ENCODE assay signal across 9 cellular contexts in the genomic region with DNA sequence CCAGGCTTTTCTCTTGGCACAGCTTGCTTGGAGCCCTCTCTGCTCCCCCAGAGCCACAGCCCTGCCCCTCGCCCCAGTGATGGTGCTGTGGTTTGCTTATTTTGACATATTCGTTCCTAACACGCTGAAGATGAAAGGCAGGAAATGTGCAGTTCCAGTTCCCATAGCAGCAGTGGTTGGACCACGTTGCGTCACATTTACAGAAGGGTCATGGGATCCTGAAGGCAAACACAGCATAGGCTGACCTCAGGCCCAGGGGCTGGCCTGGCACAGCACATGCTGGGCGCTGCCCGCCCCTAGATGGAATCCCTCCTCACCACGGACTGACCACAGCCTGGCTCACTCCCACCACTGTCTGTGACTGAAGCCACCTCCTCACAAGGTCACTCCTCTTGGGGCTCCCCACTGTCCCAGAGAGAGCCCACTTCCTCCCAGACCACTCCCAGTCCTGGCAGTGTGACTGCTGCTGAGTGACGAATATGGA. TPM values are rescaled to one million over a fixed set of nuclear protein-coding genes. Genes with fewer than 3 reads are reported as not detected.
DNase-seq lines count a peak whose midpoint lies in the region; ATAC-seq, FAIRE-seq and TF ChIP-seq lines count a peak whose summit lies in the region.
"Had no signal": no experiment of that assay in that cellular context is flagged by ENCODE, and none has a peak within 500 bp of the region (broad histone marks: within the 10 kb centered on the region; RNA-seq: fewer than 3 reads in every experiment).

No MANE protein-coding gene starts in this region.

- no peaks in the 10 kb centered on the region for H3K36me3 Mint-ChIP-seq in T-cell
- no peaks in the 10 kb centered on the region for H3K36me3 Mint-ChIP-seq in activated naive CD8-positive, alpha-beta T cell treated with anti-CD3 and anti-CD28 coated beads, Interleukin-2, amount 50 U/mL, for 24 hours (ENCODE audit: low read depth)

- no peaks in the 10 kb centered on the region for H3K9me3 Mint-ChIP-seq in T-cell
- H3K9me3 Mint-ChIP-seq in activated naive CD8-positive, alpha-beta T cell treated with anti-CD3 and anti-CD28 coated beads, Interleukin-2, amount 50 U/mL, for 24 hours = no peaks in the 10 kb centered on the region

- no peak overlapping the region for H3K4me3 ChIP-seq in AG09309 (ENCODE audit: control insufficient read depth, low read depth, low read length)

- DNase-seq in AG09309 (ENCODE audit: low read depth) (peak; percentile 98), T-cell (peak; percentile 55 to 94 (median 82)), kidney tubule cell (ENCODE audit: low spot score) (peak; percentile 65), frontal cortex (ENCODE audit: low spot score in 2 of 2) (no peak), NK-92 (lab: John Stamatoyannopoulos, UW; ENCODE audit: unreplicated experiment) (no peak)
- peak; percentile 77 for DNase-seq in activated naive CD8-positive, alpha-beta T cell treated with anti-CD3 and anti-CD28 coated beads, Interleukin-2, amount 50 U/mL, for 24 hours
- DNase-seq in stimulated activated CD8-positive, alpha-beta memory T cell treated with anti-CD3 and anti-CD28 coated beads, Interleukin-15, amount 100 ng/mL, for 1 hour (ENCODE audit: low read depth) = peak; percentile 37

- peak; percentile 72 for ATAC-seq in HG02678 (IDR thresholded peaks at IDR 0.05; ENCODE audit: unreplicated experiment)
- ATAC-seq in T-cell (replicated peaks in 1 of 4) = peak; percentile 89 to 93 (median 91)
- peak; percentile 93 for ATAC-seq in activated naive CD8-positive, alpha-beta T cell treated with anti-CD3 and anti-CD28 coated beads, Interleukin-2, amount 50 U/mL, for 24 hours

- peaks cover 52 to 59% (median 59%) of the 10 kb centered on the region in 3 donors for H3K4me1 Mint-ChIP-seq in T-cell
- H3K4me1 Mint-ChIP-seq in activated naive CD8-positive, alpha-beta T cell treated with anti-CD3 and anti-CD28 coated beads, Interleukin-2, amount 50 U/mL, for 24 hours = peaks cover 55% of the 10 kb centered on the region

- H3K4me3 Mint-ChIP-seq in T-cell = peak overlapping the region; percentile 44 to 69 (median 54)
- H3K4me3 Mint-ChIP-seq in activated naive CD8-positive, alpha-beta T cell treated with anti-CD3 and anti-CD28 coated beads, Interleukin-2, amount 50 U/mL, for 24 hours = peak overlapping the region; percentile 32

- peak overlapping the region; percentile 67 to 93 for H3K27ac Mint-ChIP-seq in T-cell
- peak overlapping the region; percentile 91 for H3K27ac Mint-ChIP-seq in activated naive CD8-positive, alpha-beta T cell treated with anti-CD3 and anti-CD28 coated beads, Interleukin-2, amount 50 U/mL, for 24 hours

- no peak for FAIRE-seq in frontal cortex (lab: Jason Lieb, UNC)
- FAIRE-seq: G401.6 had no signal

- no peaks in the 10 kb centered on the region for H3K27me3 Mint-ChIP-seq in T-cell
- no peaks in the 10 kb centered on the region for H3K27me3 Mint-ChIP-seq in activated naive CD8-positive, alpha-beta T cell treated with anti-CD3 and anti-CD28 coated beads, Interleukin-2, amount 50 U/mL, for 24 hours

- TF ChIP-seq CTCF in AG09309 (IDR thresholded peaks at IDR 0.05; ENCODE audit: control insufficient read depth, insufficient read depth, low read depth, low read length, missing control alignments) = no peak

- CTCF ChIA-PET in T-cell (lab: Charles Lee) = no interaction called here

- POLR2A ChIA-PET in T-cell (lab: Charles Lee) = interaction anchor here in 1 of 2 donors (0.5 kb wide), 1 partner anchor 96 kb away, joined by 3 read pairs; no protein-coding TSS in a partner anchor

RNA-seq across cellular contexts. Expression of a gene that starts 14.2 kb away (rescaled TPM):
- total RNA-seq in T-cell (under 1 TPM in 1 of 5 donors, not detected in 4; 0.23 TPM), frontal cortex (not detected)

Comparison
In these comparisons a context has a peak if more than half of its experiments do, and no peak if none do; other contexts are left out.
1. DNase-seq: peak in AG09309 (single experiment), T-cell (34 of 34), activated naive CD8-positive, alpha-beta T cell treated with anti-CD3 and anti-CD28 coated beads, Interleukin-2, amount 50 U/mL, for 24 hours (single experiment), kidney tubule cell (single experiment) and stimulated activated CD8-positive, alpha-beta memory T cell treated with anti-CD3 and anti-CD28 coated beads, Interleukin-15, amount 100 ng/mL, for 1 hour (single experiment); none in frontal cortex (0 of 2) and NK-92 (single experiment).
2. Peak in every context shown above with its lines, with median percentiles within 50 percentile points of each other: ATAC-seq.